20 cellular contexts compared by ENCODE assay signal in the genomic region with DNA sequence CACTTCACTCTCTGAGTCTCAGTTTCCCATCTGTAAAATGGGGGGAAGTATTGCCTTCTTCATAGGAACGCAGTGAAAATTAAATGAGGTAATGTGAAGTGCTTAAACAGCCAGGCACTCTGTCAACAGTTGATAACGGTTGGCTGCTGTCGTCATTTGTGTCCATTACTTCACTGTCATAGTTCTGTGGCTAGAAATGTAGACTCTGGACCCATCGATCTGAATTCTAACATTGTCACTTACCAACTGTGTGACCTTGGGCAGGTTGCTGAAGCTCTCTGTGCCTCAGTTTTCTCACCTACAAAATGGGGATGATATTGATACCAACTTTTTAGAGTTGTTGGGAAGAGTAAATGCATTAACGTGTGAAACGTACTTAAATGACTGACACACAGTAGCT.
"Had no signal": no experiment of that assay in that cellular context is flagged by ENCODE, and none has a peak within 500 bp of the region (broad histone marks: within the 10 kb centered on the region; RNA-seq: fewer than 3 reads in every experiment).

No MANE protein-coding gene starts in this region.

- DNase-seq: KBM-7, MV-4-11, NCI-H1048, NCI-H1105, NCI-H1417, NCI-H1436 treated with DMSO at 0.1 percent for 48 hours, NCI-H187 treated with DMSO at 0.1 percent for 48 hours, NCI-H2029 treated with DMSO at 0.1 percent for 48 hours, NCI-H2171, NCI-H226, NCI-H446, NCI-H510A, NCI-H524 treated with DMSO at 0.1 percent for 48 hours, NCI-H774, SHP77, SK-N-SH, SW 1271 had no signal

- H3K9me3 Mint-ChIP-seq: IgD-negative memory B cell had no signal

- H3K9me3 ChIP-seq: SK-N-SH had no signal

- FAIRE-seq: RCC 7860 had no signal

- H3K4me1 Mint-ChIP-seq: IgD-negative memory B cell had no signal

- H3K27ac ChIP-seq: RWPE1 had no signal

- H3K36me3 Mint-ChIP-seq: IgD-negative memory B cell had no signal

- H3K4me2 ChIP-seq: SK-N-SH had no signal

- H3K9ac ChIP-seq: SK-N-SH had no signal

- H3K27ac Mint-ChIP-seq: IgD-negative memory B cell had no signal
